15 cellular contexts compared by ENCODE assay signal in genomic region chr11:72602250-72602904, GRCh38.
DNase-seq lines count a peak whose midpoint lies in the region; FAIRE-seq and TF ChIP-seq lines count a peak whose summit lies in the region.
"Had no signal": no experiment of that assay in that cellular context is flagged by ENCODE, and none has a peak within 500 bp of the region (broad histone marks: within the 10 kb centered on the region; RNA-seq: fewer than 3 reads in every experiment).

No MANE protein-coding gene starts in this region.

- H3K79me1 ChIP-seq in neuronal stem cell (ENCODE audit: low read depth, low read length), result no peaks in the 10 kb centered on the region

- intact Hi-C loops in activated T-helper 2 cell treated with anti-CD3 and anti-CD28 coated beads, Interferon-gamma antibody, Interleukin-2, Interleukin-4, amounts not matched to agents 10 μg/mL and 5 μg/mL and 100 μg/mL, durations not matched to agents 14 hours and 24 hours and 36 hours (cut with micrococcal nuclease), result no loop called here

- H3K4me2 ChIP-seq in neuronal stem cell (ENCODE audit: insufficient read depth, low read length, poor library complexity, severe bottlenecking), result no peak overlapping the region

- H3K27ac ChIP-seq in neuronal stem cell (replicated peaks; ENCODE audit: low read length), result no peak overlapping the region

- H4K8ac ChIP-seq in neuronal stem cell (ENCODE audit: low read depth, low read length), result no peak overlapping the region

- TF ChIP-seq CTCF in bronchial epithelial cell (IDR thresholded peaks at IDR 0.05; ENCODE audit: insufficient read depth, low read length, severe bottlenecking), result no peak

- H3K27me3 Mint-ChIP-seq in activated T-helper 2 cell treated with anti-CD3 and anti-CD28 coated beads, Interferon-gamma antibody, Interleukin-2, Interleukin-4, amounts not matched to agents 10 μg/mL and 5 μg/mL and 100 μg/mL, durations not matched to agents 14 hours and 24 hours and 36 hours (ENCODE audit: low read depth), result peaks cover 16% of the 10 kb centered on the region

- H3K4ac ChIP-seq in neuronal stem cell (ENCODE audit: low read length), result no peak overlapping the region

- no peak overlapping the region for H2BK5ac ChIP-seq in neuronal stem cell (ENCODE audit: low read length)

- no peak overlapping the region for H2AFZ ChIP-seq in neuronal stem cell (ENCODE audit: low read length)

- H3K27me3 ChIP-seq in bronchial epithelial cell (ENCODE audit: control insufficient read depth, insufficient read depth, low read length) (peaks cover 9% of the 10 kb centered on the region), neuronal stem cell (ENCODE audit: control insufficient read depth in 3 of 3, insufficient read depth in 3 of 3, low read depth in 1 of 3, low read length in 3 of 3) (peaks cover 0 to 80% (median 0%) of the 10 kb centered on the region in 3 experiments)

- no peak overlapping the region for H4K91ac ChIP-seq in neuronal stem cell (ENCODE audit: low read depth, low read length, poor library complexity)

- no peak overlapping the region for H3K23ac ChIP-seq in neuronal stem cell (ENCODE audit: low read depth, low read length, poor library complexity)

- H2AK5ac ChIP-seq in neuronal stem cell (ENCODE audit: low read depth, low read length), result peak overlapping the region; percentile 41

- peak; percentile 7 for FAIRE-seq in bronchial epithelial cell (lab: Jason Lieb, UNC)
- FAIRE-seq: HepG2 had no signal

- H3K4me3 Mint-ChIP-seq in activated T-helper 2 cell treated with anti-CD3 and anti-CD28 coated beads, Interferon-gamma antibody, Interleukin-2, Interleukin-4, amounts not matched to agents 10 μg/mL and 5 μg/mL and 100 μg/mL, durations not matched to agents 14 hours and 24 hours and 36 hours (ENCODE audit: low read depth), result no peak overlapping the region

- no peaks in the 10 kb centered on the region for H3K36me3 Mint-ChIP-seq in activated T-helper 2 cell treated with anti-CD3 and anti-CD28 coated beads, Interferon-gamma antibody, Interleukin-2, Interleukin-4, amounts not matched to agents 10 μg/mL and 5 μg/mL and 100 μg/mL, durations not matched to agents 14 hours and 24 hours and 36 hours (ENCODE audit: low read depth)

- H3K14ac ChIP-seq in neuronal stem cell (ENCODE audit: low read length), result no peak overlapping the region

- H2BK12ac ChIP-seq in neuronal stem cell (ENCODE audit: low read length), result no peak overlapping the region

- H3K9ac ChIP-seq in neuronal stem cell (ENCODE audit: low read depth, low read length, poor library complexity), result no peak overlapping the region

- H3K4me1 Mint-ChIP-seq in activated T-helper 2 cell treated with anti-CD3 and anti-CD28 coated beads, Interferon-gamma antibody, Interleukin-2, Interleukin-4, amounts not matched to agents 10 μg/mL and 5 μg/mL and 100 μg/mL, durations not matched to agents 14 hours and 24 hours and 36 hours (ENCODE audit: low read depth), result peaks cover 2% of the 10 kb centered on the region

- H3K9me3 ChIP-seq in neuronal stem cell (replicated peaks in 1 of 2; ENCODE audit: control insufficient read depth in 2 of 2, insufficient read depth in 1 of 2, low read depth in 1 of 2, low read length in 2 of 2), result no peaks in the 10 kb centered on the region

- no peaks in the 10 kb centered on the region for H3K36me3 ChIP-seq in bronchial epithelial cell (ENCODE audit: control insufficient read depth, insufficient read depth, low read length)
- H3K36me3 ChIP-seq in neuronal stem cell (replicated peaks in 1 of 2; ENCODE audit: control insufficient read depth in 2 of 2, insufficient read depth in 2 of 2, low read length in 2 of 2), result no peaks in the 10 kb centered on the region

- no CpG with 5 or more reads among the region's 11 CpGs for WGBS in neuronal stem cell (ENCODE audit: extremely low coverage in 2 of 2, insufficient read length in 2 of 2, insufficient replicate concordance in 1 of 2), 2 donors

- peak; percentile 1 for DNase-seq in COLO668 (lab: John Stamatoyannopoulos, UW; ENCODE audit: unreplicated experiment)
- peak; percentile 79 for DNase-seq in NCI-H146 (lab: John Stamatoyannopoulos, UW)
- no peak for DNase-seq in bronchial epithelial cell (ENCODE audit: low read depth)
- no peak for DNase-seq in neuronal stem cell (ENCODE audit: low spot score)
- no peak for DNase-seq in activated naive CD4-positive, alpha-beta T cell treated with Interleukin-2 at 50 U/mL for 16 hours
- DNase-seq in activated T-helper 2 cell treated with anti-CD3 and anti-CD28 coated beads, Interferon-gamma antibody, Interleukin-2, Interleukin-4, amounts not matched to agents 10 μg/mL and 5 μg/mL and 100 μg/mL, durations not matched to agents 14 hours and 24 hours and 36 hours (ENCODE audit: low spot score), result no peak
- DNase-seq in ureter (ENCODE audit: low spot score), result no peak
- DNase-seq: ACHN, C1 segment of cervical spinal cord, DND-41, KG1, NCI-H1105 treated with DMSO at 0.1 percent for 48 hours, NCI-H1930, NCI-H510A had no signal

- H3K9me3 Mint-ChIP-seq in activated T-helper 2 cell treated with anti-CD3 and anti-CD28 coated beads, Interferon-gamma antibody, Interleukin-2, Interleukin-4, amounts not matched to agents 10 μg/mL and 5 μg/mL and 100 μg/mL, durations not matched to agents 14 hours and 24 hours and 36 hours, result no peaks in the 10 kb centered on the region

- H3K4me1 ChIP-seq in neuronal stem cell (ENCODE audit: control insufficient read depth in 2 of 2, insufficient read depth in 1 of 2, low read depth in 1 of 2, low read length in 2 of 2), result peaks cover 0 to 11% of the 10 kb centered on the region in 2 donors

- no peak overlapping the region for H2BK120ac ChIP-seq in neuronal stem cell (ENCODE audit: low read depth, low read length)

- H3K4me3 ChIP-seq in bronchial epithelial cell (ENCODE audit: low read depth, low read length), result no peak overlapping the region
- H3K4me3 ChIP-seq in neuronal stem cell (ENCODE audit: low read length in 2 of 2), result no peak overlapping the region

- H2BK15ac ChIP-seq in neuronal stem cell (ENCODE audit: low read length), result no peak overlapping the region

- peak overlapping the region; percentile 22 for H3K18ac ChIP-seq in neuronal stem cell (ENCODE audit: low read length)

- no peak overlapping the region for H3K27ac Mint-ChIP-seq in activated T-helper 2 cell treated with anti-CD3 and anti-CD28 coated beads, Interferon-gamma antibody, Interleukin-2, Interleukin-4, amounts not matched to agents 10 μg/mL and 5 μg/mL and 100 μg/mL, durations not matched to agents 14 hours and 24 hours and 36 hours

Comparison
In these comparisons a context has a peak if more than half of its experiments do, and no peak if none do; other contexts are left out.
1. DNase-seq: peak in COLO668 (single experiment) and NCI-H146 (single experiment); none in bronchial epithelial cell (single experiment), neuronal stem cell (single experiment), activated naive CD4-positive, alpha-beta T cell treated with Interleukin-2 at 50 U/mL for 16 hours (single experiment), activated T-helper 2 cell treated with anti-CD3 and anti-CD28 coated beads, Interferon-gamma antibody, Interleukin-2, Interleukin-4, amounts not matched to agents 10 μg/mL and 5 μg/mL and 100 μg/mL, durations not matched to agents 14 hours and 24 hours and 36 hours (single experiment) and ureter (single experiment).